In genomic region chr22:27386186-27386585, GRCh38 we compare ENCODE assay signal across 20 cellular contexts.
A peak's percentile ranks its signal among the peaks of the same experiment; 100 is the strongest.
DNase-seq lines count a peak whose midpoint lies in the region; ATAC-seq and TF ChIP-seq lines count a peak whose summit lies in the region.
"Had no signal": no experiment of that assay in that cellular context is flagged by ENCODE, and none has a peak within 500 bp of the region (broad histone marks: within the 10 kb centered on the region; RNA-seq: fewer than 3 reads in every experiment).

No MANE protein-coding gene starts in this region.

- H3K4me3 ChIP-seq in RWPE2 (ENCODE audit: severe bottlenecking): no peak overlapping the region
- no peak overlapping the region for H3K4me3 ChIP-seq in mucosa of descending colon
- H3K4me3 ChIP-seq: PC-9, SK-N-MC, testis had no signal

- no peaks in the 10 kb centered on the region for H3K4me1 ChIP-seq in RWPE2 (ENCODE audit: insufficient read depth, poor library complexity, severe bottlenecking)
- no peaks in the 10 kb centered on the region for H3K4me1 ChIP-seq in mucosa of descending colon (ENCODE audit: low read depth)
- H3K4me1 ChIP-seq: testis had no signal

- peak overlapping the region; percentile 51 for H3K4me3 Mint-ChIP-seq in type B pancreatic cell
- H3K4me3 Mint-ChIP-seq: activated CD8-positive, alpha-beta memory T cell treated with anti-CD3 and anti-CD28 coated beads, Interleukin-2, amount 10 ng/mL, durations not matched to agents 7 days and 5 days; CD4-positive, alpha-beta T cell; central memory CD8-positive, alpha-beta T cell; naive B cell had no signal

- peaks cover 34% of the 10 kb centered on the region for H3K27me3 Mint-ChIP-seq in type B pancreatic cell
- H3K27me3 Mint-ChIP-seq: activated CD8-positive, alpha-beta memory T cell treated with anti-CD3 and anti-CD28 coated beads, Interleukin-2, amount 10 ng/mL, durations not matched to agents 7 days and 5 days had no signal

- DNase-seq in DMS153 (lab: John Stamatoyannopoulos, UW) (peak; percentile 34), DMS153 treated with DMSO at 0.1 percent for 48 hours (lab: John Stamatoyannopoulos, UW; ENCODE audit: unreplicated experiment) (no peak), RWPE2 (ENCODE audit: low spot score) (no peak), islet precursor cell (peak; percentile 92), type B pancreatic cell (ENCODE audit: extremely low spot score, unreplicated experiment) (peak; percentile 65), mucosa of descending colon (no peak), Ammon's horn (ENCODE audit: low spot score) (no peak)
- DNase-seq: activated CD4-positive, alpha-beta T cell treated with anti-CD3 and anti-CD28 coated beads for 1 hour; activated CD8-positive, alpha-beta memory T cell treated with anti-CD3 and anti-CD28 coated beads, Interleukin-2, amount 10 ng/mL, durations not matched to agents 7 days and 5 days; CD4-positive, alpha-beta T cell; naive B cell; NCI-H1436 treated with DMSO at 0.1 percent for 48 hours; NCI-H524 treated with DMSO at 0.1 percent for 48 hours; T1000; testis had no signal

- ATAC-seq in RWPE2 (ENCODE audit: low read depth) (peak; percentile 81), mucosa of descending colon (no peak), GM21723 (IDR thresholded peaks at IDR 0.05; ENCODE audit: unreplicated experiment) (no peak)
- ATAC-seq: activated CD8-positive, alpha-beta memory T cell treated with anti-CD3 and anti-CD28 coated beads, Interleukin-2, amount 10 ng/mL, durations not matched to agents 7 days and 5 days had no signal

- H3K27ac Mint-ChIP-seq in type B pancreatic cell: peak overlapping the region; percentile 90
- H3K27ac Mint-ChIP-seq: activated CD8-positive, alpha-beta memory T cell treated with anti-CD3 and anti-CD28 coated beads, Interleukin-2, amount 10 ng/mL, durations not matched to agents 7 days and 5 days; CD4-positive, alpha-beta T cell; naive B cell had no signal

- intact Hi-C loops in mucosa of descending colon (cut with DNase I, micrococcal nuclease): no loop called here

- H3K27ac ChIP-seq in RWPE2 (ENCODE audit: poor library complexity, severe bottlenecking): no peak overlapping the region
- H3K27ac ChIP-seq: 22Rv1, PC-9, SK-N-MC, testis had no signal

- H3K4me1 Mint-ChIP-seq in type B pancreatic cell (ENCODE audit: unreplicated experiment): peaks cover 42% of the 10 kb centered on the region
- H3K4me1 Mint-ChIP-seq: activated CD8-positive, alpha-beta memory T cell treated with anti-CD3 and anti-CD28 coated beads, Interleukin-2, amount 10 ng/mL, durations not matched to agents 7 days and 5 days; central memory CD8-positive, alpha-beta T cell had no signal

- H3K36me3 ChIP-seq in RWPE2 (ENCODE audit: low read depth) (no peaks in the 10 kb centered on the region), mucosa of descending colon (ENCODE audit: low read depth) (no peaks in the 10 kb centered on the region)

- H3K9me3 Mint-ChIP-seq in type B pancreatic cell: no peaks in the 10 kb centered on the region
- H3K9me3 Mint-ChIP-seq: CD4-positive, alpha-beta T cell; central memory CD8-positive, alpha-beta T cell had no signal

- H3K36me3 Mint-ChIP-seq in type B pancreatic cell: no peaks in the 10 kb centered on the region
- H3K36me3 Mint-ChIP-seq: activated CD8-positive, alpha-beta memory T cell treated with anti-CD3 and anti-CD28 coated beads, Interleukin-2, amount 10 ng/mL, durations not matched to agents 7 days and 5 days; naive B cell had no signal

- no peak for TF ChIP-seq CTCF in RWPE2 (IDR thresholded peaks at IDR 0.05; ENCODE audit: poor library complexity, severe bottlenecking)
- TF ChIP-seq CTCF in type B pancreatic cell (conservative IDR thresholded peaks at IDR 0.05): no peak
- no peak for TF ChIP-seq CTCF in mucosa of descending colon (IDR thresholded peaks at IDR 0.05)

- H3K9me3 ChIP-seq in RWPE2 (ENCODE audit: severe bottlenecking): no peaks in the 10 kb centered on the region
- no peaks in the 10 kb centered on the region for H3K9me3 ChIP-seq in mucosa of descending colon
- H3K9me3 ChIP-seq: testis had no signal

- H3K27me3 ChIP-seq in RWPE2 (ENCODE audit: insufficient read depth, poor library complexity, severe bottlenecking): no peaks in the 10 kb centered on the region
- H3K27me3 ChIP-seq: testis had no signal

Comparison
In these comparisons a context has a peak if more than half of its experiments do, and no peak if none do; other contexts are left out.
1. DNase-seq: peak in DMS153 (single experiment), islet precursor cell (single experiment) and type B pancreatic cell (single experiment); none in DMS153 treated with DMSO at 0.1 percent for 48 hours (single experiment), RWPE2 (single experiment), mucosa of descending colon (0 of 3) and Ammon's horn (single experiment).